Comparison of ENCODE assay signal across 24 cellular contexts in genomic region chr22:43207849-43208702, GRCh38. TPM values are rescaled to one million over a fixed set of nuclear protein-coding genes. Genes with fewer than 3 reads are reported as not detected.
DNase-seq lines count a peak whose midpoint lies in the region; ATAC-seq and TF ChIP-seq lines count a peak whose summit lies in the region.
"Had no signal": no experiment of that assay in that cellular context is flagged by ENCODE, and none has a peak within 500 bp of the region (broad histone marks: within the 10 kb centered on the region; RNA-seq: fewer than 3 reads in every experiment).

No MANE protein-coding gene starts in this region.

- CTCF ChIA-PET in activated naive CD4-positive, alpha-beta T cell treated with anti-CD3 and anti-CD28 coated beads, Interleukin-2, amount 10 ng/mL, durations not matched to agents 7 days and 5 days (lab: Charles Lee) = no interaction called here

- H3K27ac Mint-ChIP-seq in activated naive CD4-positive, alpha-beta T cell treated with anti-CD3 and anti-CD28 coated beads, Interleukin-2, amount 10 ng/mL, durations not matched to agents 7 days and 5 days = peak overlapping the region; percentile 49
- H3K27ac Mint-ChIP-seq in neural progenitor cell = peak overlapping the region; percentile 29
- H3K27ac Mint-ChIP-seq in stimulated activated effector memory CD8-positive, alpha-beta T cell treated with anti-CD3 and anti-CD28 coated beads, Interleukin-12 subunit alpha, Interleukin-12 subunit beta, amount 100 ng/mL, for 72 hours = peak overlapping the region; percentile 15
- H3K27ac Mint-ChIP-seq in endodermal cell = no peak overlapping the region
- H3K27ac Mint-ChIP-seq: GM23338 had no signal

- no peak overlapping the region for H3K4me3 ChIP-seq in neural progenitor cell
- H3K4me3 ChIP-seq in endodermal cell (ENCODE audit: low read length) = no peak overlapping the region
- H3K4me3 ChIP-seq: GM23338, HAP-1, PC-9, SJSA1 had no signal

- DNase-seq in activated naive CD4-positive, alpha-beta T cell treated with anti-CD3 and anti-CD28 coated beads, Interleukin-2, amount 10 ng/mL, durations not matched to agents 7 days and 5 days = no peak
- no peak for DNase-seq in activated naive CD4-positive, alpha-beta T cell treated with anti-CD3 and anti-CD28 coated beads, Interleukin-2, amount 50 U/mL, for 16 hours
- peak; percentile 73 for DNase-seq in islet precursor cell
- no peak for DNase-seq in neural progenitor cell (ENCODE audit: low spot score)
- no peak for DNase-seq in stimulated activated effector memory CD8-positive, alpha-beta T cell treated with anti-CD3 and anti-CD28 coated beads, Interleukin-12 subunit alpha, Interleukin-12 subunit beta, amount 100 ng/mL, for 72 hours (ENCODE audit: low spot score in 2 of 2)
- no peak for DNase-seq in endodermal cell
- DNase-seq in NCI-H128 (lab: John Stamatoyannopoulos, UW; ENCODE audit: unreplicated experiment) = no peak
- DNase-seq in nucleus accumbens (lab: John Stamatoyannopoulos, UW) = no peak
- DNase-seq: DMS153, MM.1S, NCI-H1417 treated with DMSO at 0.1 percent for 48 hours, NCI-H1694 treated with DMSO at 0.1 percent for 48 hours, NCI-H2081, NCI-H2227 treated with DMSO at 0.1 percent for 48 hours, NCI-H526 treated with DMSO at 0.1 percent for 48 hours, PC-9, Right ventricle myocardium superior had no signal

- no peak overlapping the region for H3K27ac ChIP-seq in neural progenitor cell
- no peak overlapping the region for H3K27ac ChIP-seq in endodermal cell (ENCODE audit: low read depth, low read length)
- H3K27ac ChIP-seq: 22Rv1, HL-60, KMS-11, PC-9, SJSA1 had no signal

- no peak overlapping the region for H2AFZ ChIP-seq in neural progenitor cell (replicated peaks)
- H2AFZ ChIP-seq: GM23338, PC-9 had no signal

- H3K4me1 ChIP-seq in neural progenitor cell (peaks cover 2% of the 10 kb centered on the region), endodermal cell (ENCODE audit: control insufficient read depth, insufficient read depth, low read length) (peaks cover 3% of the 10 kb centered on the region)
- H3K4me1 ChIP-seq: HAP-1, SJSA1 had no signal

- no peaks in the 10 kb centered on the region for H3F3A ChIP-seq in neural progenitor cell (ENCODE audit: low read depth)

- no peak overlapping the region for H3K9ac ChIP-seq in neural progenitor cell
- H3K9ac ChIP-seq in endodermal cell (ENCODE audit: extremely low read depth, low read length, poor library complexity, severe bottlenecking) = no peak overlapping the region
- H3K9ac ChIP-seq: KMS-11 had no signal

- no peaks in the 10 kb centered on the region for H3K9me3 ChIP-seq in neural progenitor cell (ENCODE audit: low read depth)
- no peaks in the 10 kb centered on the region for H3K9me3 ChIP-seq in endodermal cell (ENCODE audit: control insufficient read depth, low read length)
- H3K9me3 ChIP-seq: HAP-1, SJSA1 had no signal

- no peaks in the 10 kb centered on the region for H3K9me3 Mint-ChIP-seq in activated naive CD4-positive, alpha-beta T cell treated with anti-CD3 and anti-CD28 coated beads, Interleukin-2, amount 10 ng/mL, durations not matched to agents 7 days and 5 days
- H3K9me3 Mint-ChIP-seq in neural progenitor cell (no peaks in the 10 kb centered on the region), endodermal cell (no peaks in the 10 kb centered on the region)
- peaks cover 3% of the 10 kb centered on the region for H3K9me3 Mint-ChIP-seq in stimulated activated effector memory CD8-positive, alpha-beta T cell treated with anti-CD3 and anti-CD28 coated beads, Interleukin-12 subunit alpha, Interleukin-12 subunit beta, amount 100 ng/mL, for 72 hours
- H3K9me3 Mint-ChIP-seq: GM23338, IgD-negative memory B cell had no signal

- no peak for TF ChIP-seq CTCF in neural progenitor cell (IDR thresholded peaks at IDR 0.05)
- no peak for TF ChIP-seq CTCF in endodermal cell (conservative IDR thresholded peaks at IDR 0.05)

- H4K20me1 ChIP-seq in neural progenitor cell (ENCODE audit: low read depth) = no peaks in the 10 kb centered on the region

- H3K4me1 Mint-ChIP-seq in activated naive CD4-positive, alpha-beta T cell treated with anti-CD3 and anti-CD28 coated beads, Interleukin-2, amount 10 ng/mL, durations not matched to agents 7 days and 5 days = peaks cover 6% of the 10 kb centered on the region
- peaks cover 8% of the 10 kb centered on the region for H3K4me1 Mint-ChIP-seq in neural progenitor cell
- peaks cover 17% of the 10 kb centered on the region for H3K4me1 Mint-ChIP-seq in stimulated activated effector memory CD8-positive, alpha-beta T cell treated with anti-CD3 and anti-CD28 coated beads, Interleukin-12 subunit alpha, Interleukin-12 subunit beta, amount 100 ng/mL, for 72 hours
- peaks cover 3% of the 10 kb centered on the region for H3K4me1 Mint-ChIP-seq in endodermal cell

- H3K27me3 Mint-ChIP-seq in activated naive CD4-positive, alpha-beta T cell treated with anti-CD3 and anti-CD28 coated beads, Interleukin-2, amount 10 ng/mL, durations not matched to agents 7 days and 5 days = peaks cover 16% of the 10 kb centered on the region
- peaks cover 2% of the 10 kb centered on the region for H3K27me3 Mint-ChIP-seq in neural progenitor cell (ENCODE audit: insufficient read depth, low read depth)
- H3K27me3 Mint-ChIP-seq in endodermal cell (ENCODE audit: insufficient read depth) = no peaks in the 10 kb centered on the region

- WGBS in endodermal cell (ENCODE audit: insufficient coverage in 1 of 2, insufficient read length in 1 of 2), 2 experiments = 91 to 95% methylated on average over 21 to 26 of the region's 26 CpGs

- H3K27me3 ChIP-seq in neural progenitor cell = no peaks in the 10 kb centered on the region
- no peaks in the 10 kb centered on the region for H3K27me3 ChIP-seq in endodermal cell (ENCODE audit: control insufficient read depth, insufficient read depth, low read length, poor library complexity, severe bottlenecking)
- H3K27me3 ChIP-seq: SJSA1 had no signal

- no peak overlapping the region for H3K4me2 ChIP-seq in neural progenitor cell
- H3K4me2 ChIP-seq: GM23338, KMS-11, PC-9 had no signal

- no peak overlapping the region for H3K4me3 Mint-ChIP-seq in activated naive CD4-positive, alpha-beta T cell treated with anti-CD3 and anti-CD28 coated beads, Interleukin-2, amount 10 ng/mL, durations not matched to agents 7 days and 5 days
- H3K4me3 Mint-ChIP-seq in neural progenitor cell (no peak overlapping the region), endodermal cell (no peak overlapping the region)
- H3K4me3 Mint-ChIP-seq in stimulated activated effector memory CD8-positive, alpha-beta T cell treated with anti-CD3 and anti-CD28 coated beads, Interleukin-12 subunit alpha, Interleukin-12 subunit beta, amount 100 ng/mL, for 72 hours = no peak overlapping the region
- H3K4me3 Mint-ChIP-seq: GM23338, IgD-negative memory B cell had no signal

- no peaks in the 10 kb centered on the region for H3K36me3 ChIP-seq in neural progenitor cell
- no peaks in the 10 kb centered on the region for H3K36me3 ChIP-seq in endodermal cell (ENCODE audit: control insufficient read depth, insufficient read depth, low read length)
- H3K36me3 ChIP-seq: HAP-1, SJSA1 had no signal

- H3K36me3 Mint-ChIP-seq in activated naive CD4-positive, alpha-beta T cell treated with anti-CD3 and anti-CD28 coated beads, Interleukin-2, amount 10 ng/mL, durations not matched to agents 7 days and 5 days = no peaks in the 10 kb centered on the region
- H3K36me3 Mint-ChIP-seq in neural progenitor cell (no peaks in the 10 kb centered on the region), endodermal cell (ENCODE audit: low read depth) (no peaks in the 10 kb centered on the region)
- H3K36me3 Mint-ChIP-seq in stimulated activated effector memory CD8-positive, alpha-beta T cell treated with anti-CD3 and anti-CD28 coated beads, Interleukin-12 subunit alpha, Interleukin-12 subunit beta, amount 100 ng/mL, for 72 hours = peaks cover 14% of the 10 kb centered on the region
- H3K36me3 Mint-ChIP-seq: IgD-negative memory B cell had no signal

- ATAC-seq in stimulated activated effector memory CD8-positive, alpha-beta T cell treated with anti-CD3 and anti-CD28 coated beads, Interleukin-12 subunit alpha, Interleukin-12 subunit beta, amount 100 ng/mL, for 72 hours = no peak
- ATAC-seq: GM23338 had no signal

- no peaks in the 10 kb centered on the region for H3K79me2 ChIP-seq in neural progenitor cell (ENCODE audit: low read depth)

RNA-seq across cellular contexts. Expression of gene TTLL12, which starts 21.1 kb away (rescaled TPM):
- total RNA-seq in neural progenitor cell (ENCODE audit: low replicate concordance) (27.8 and 73.2 TPM in 2 replicates), endodermal cell (10 to 100 TPM; 49.8 to 71.0 TPM)
- polyA plus RNA-seq in endodermal cell (2013, experiment 1 of 2) = 39.6 TPM
- 33.2 TPM for polyA plus RNA-seq in endodermal cell (2013, experiment 2 of 2)

RNA-seq across cellular contexts. Expression of gene TSPO, which starts 56.7 kb away (rescaled TPM):
- total RNA-seq in neural progenitor cell (ENCODE audit: low replicate concordance) = 1.6 and 9.9 TPM in 2 replicates
- total RNA-seq in endodermal cell = 10 to 100 TPM in 1 of 2 donors, 1 to 10 TPM in 1; 9.6 to 12.3 TPM
- polyA plus RNA-seq in endodermal cell (2013, experiment 1 of 2) = 25.2 TPM
- polyA plus RNA-seq in endodermal cell (2013, experiment 2 of 2) = 20.9 TPM
